1 cellular context compared by ENCODE assay signal in the genomic region with DNA sequence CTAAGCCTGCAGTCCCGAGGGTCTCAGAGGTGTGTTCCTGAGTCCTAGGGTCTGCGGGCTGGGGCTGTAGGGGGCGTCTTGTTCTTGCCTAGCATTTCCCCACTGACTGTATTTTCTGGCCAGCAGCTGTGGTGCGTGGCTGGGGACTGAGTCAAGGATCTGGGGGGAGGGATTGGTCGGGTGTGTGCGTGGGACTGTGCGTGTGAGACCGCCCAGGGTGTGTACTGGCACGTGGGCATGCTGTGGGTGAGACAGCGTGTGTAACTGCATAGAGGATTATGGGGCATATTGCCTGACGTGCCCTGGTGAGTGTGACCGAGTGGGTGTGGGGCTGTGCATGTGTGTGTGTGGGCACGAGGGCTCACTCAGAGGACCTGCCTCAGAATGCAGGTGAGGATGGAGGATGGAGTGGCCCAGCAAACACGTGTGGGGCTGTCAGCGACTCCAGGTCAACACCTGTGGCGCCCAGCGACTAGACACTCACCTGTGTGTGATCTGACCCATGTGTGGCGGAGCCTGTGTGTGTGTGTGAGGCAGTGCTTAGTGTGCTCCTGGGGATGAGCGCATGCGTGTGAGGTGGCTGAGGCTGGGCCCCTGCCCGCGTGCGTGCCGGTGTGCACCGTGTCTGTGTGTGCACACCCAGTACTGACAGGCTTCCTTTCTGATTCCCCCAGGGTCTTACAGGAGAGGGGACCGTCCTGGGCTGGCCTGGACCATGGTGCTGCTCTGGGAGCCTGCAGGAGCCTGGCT.
TF ChIP-seq lines count a peak whose summit lies in the region.

No MANE protein-coding gene starts in this region.

TF ChIP-seq in GM23338, 12 proteins besides CTCF, POLR2A, EP300 and RAD21 (continued from another document):
- TF ChIP-seq, protein P1, sequence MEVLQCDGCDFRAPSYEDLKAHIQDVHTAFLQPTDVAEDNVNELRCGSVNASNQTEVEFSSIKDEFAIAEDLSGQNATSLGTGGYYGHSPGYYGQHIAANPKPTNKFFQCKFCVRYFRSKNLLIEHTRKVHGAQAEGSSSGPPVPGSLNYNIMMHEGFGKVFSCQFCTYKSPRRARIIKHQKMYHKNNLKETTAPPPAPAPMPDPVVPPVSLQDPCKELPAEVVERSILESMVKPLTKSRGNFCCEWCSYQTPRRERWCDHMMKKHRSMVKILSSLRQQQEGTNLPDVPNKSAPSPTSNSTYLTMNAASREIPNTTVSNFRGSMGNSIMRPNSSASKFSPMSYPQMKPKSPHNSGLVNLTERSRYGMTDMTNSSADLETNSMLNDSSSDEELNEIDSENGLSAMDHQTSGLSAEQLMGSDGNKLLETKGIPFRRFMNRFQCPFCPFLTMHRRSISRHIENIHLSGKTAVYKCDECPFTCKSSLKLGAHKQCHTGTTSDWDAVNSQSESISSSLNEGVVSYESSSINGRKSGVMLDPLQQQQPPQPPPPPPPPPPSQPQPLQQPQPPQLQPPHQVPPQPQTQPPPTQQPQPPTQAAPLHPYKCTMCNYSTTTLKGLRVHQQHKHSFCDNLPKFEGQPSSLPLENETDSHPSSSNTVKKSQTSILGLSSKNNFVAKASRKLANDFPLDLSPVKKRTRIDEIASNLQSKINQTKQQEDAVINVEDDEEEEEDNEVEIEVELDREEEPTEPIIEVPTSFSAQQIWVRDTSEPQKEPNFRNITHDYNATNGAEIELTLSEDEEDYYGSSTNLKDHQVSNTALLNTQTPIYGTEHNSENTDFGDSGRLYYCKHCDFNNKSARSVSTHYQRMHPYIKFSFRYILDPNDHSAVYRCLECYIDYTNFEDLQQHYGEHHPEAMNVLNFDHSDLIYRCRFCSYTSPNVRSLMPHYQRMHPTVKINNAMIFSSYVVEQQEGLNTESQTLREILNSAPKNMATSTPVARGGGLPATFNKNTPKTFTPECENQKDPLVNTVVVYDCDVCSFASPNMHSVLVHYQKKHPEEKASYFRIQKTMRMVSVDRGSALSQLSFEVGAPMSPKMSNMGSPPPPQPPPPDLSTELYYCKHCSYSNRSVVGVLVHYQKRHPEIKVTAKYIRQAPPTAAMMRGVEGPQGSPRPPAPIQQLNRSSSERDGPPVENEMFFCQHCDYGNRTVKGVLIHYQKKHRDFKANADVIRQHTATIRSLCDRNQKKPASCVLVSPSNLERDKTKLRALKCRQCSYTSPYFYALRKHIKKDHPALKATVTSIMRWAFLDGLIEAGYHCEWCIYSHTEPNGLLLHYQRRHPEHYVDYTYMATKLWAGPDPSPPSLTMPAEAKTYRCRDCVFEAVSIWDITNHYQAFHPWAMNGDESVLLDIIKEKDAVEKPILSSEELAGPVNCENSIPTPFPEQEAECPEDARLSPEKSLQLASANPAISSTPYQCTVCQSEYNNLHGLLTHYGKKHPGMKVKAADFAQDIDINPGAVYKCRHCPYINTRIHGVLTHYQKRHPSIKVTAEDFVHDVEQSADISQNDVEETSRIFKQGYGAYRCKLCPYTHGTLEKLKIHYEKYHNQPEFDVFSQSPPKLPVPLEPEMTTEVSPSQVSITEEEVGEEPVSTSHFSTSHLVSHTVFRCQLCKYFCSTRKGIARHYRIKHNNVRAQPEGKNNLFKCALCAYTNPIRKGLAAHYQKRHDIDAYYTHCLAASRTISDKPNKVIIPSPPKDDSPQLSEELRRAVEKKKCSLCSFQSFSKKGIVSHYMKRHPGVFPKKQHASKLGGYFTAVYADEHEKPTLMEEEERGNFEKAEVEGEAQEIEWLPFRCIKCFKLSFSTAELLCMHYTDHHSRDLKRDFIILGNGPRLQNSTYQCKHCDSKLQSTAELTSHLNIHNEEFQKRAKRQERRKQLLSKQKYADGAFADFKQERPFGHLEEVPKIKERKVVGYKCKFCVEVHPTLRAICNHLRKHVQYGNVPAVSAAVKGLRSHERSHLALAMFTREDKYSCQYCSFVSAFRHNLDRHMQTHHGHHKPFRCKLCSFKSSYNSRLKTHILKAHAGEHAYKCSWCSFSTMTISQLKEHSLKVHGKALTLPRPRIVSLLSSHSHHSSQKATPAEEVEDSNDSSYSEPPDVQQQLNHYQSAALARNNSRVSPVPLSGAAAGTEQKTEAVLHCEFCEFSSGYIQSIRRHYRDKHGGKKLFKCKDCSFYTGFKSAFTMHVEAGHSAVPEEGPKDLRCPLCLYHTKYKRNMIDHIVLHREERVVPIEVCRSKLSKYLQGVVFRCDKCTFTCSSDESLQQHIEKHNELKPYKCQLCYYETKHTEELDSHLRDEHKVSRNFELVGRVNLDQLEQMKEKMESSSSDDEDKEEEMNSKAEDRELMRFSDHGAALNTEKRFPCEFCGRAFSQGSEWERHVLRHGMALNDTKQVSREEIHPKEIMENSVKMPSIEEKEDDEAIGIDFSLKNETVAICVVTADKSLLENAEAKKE (CRISPR knock-in tag; IDR thresholded peaks at IDR 0.05) = no peak
- TF ChIP-seq, protein P2, sequence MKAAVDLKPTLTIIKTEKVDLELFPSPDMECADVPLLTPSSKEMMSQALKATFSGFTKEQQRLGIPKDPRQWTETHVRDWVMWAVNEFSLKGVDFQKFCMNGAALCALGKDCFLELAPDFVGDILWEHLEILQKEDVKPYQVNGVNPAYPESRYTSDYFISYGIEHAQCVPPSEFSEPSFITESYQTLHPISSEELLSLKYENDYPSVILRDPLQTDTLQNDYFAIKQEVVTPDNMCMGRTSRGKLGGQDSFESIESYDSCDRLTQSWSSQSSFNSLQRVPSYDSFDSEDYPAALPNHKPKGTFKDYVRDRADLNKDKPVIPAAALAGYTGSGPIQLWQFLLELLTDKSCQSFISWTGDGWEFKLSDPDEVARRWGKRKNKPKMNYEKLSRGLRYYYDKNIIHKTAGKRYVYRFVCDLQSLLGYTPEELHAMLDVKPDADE (IDR thresholded peaks at IDR 0.05) = no peak
- TF ChIP-seq EZH2 (IDR thresholded peaks at IDR 0.05; ENCODE audit: low read depth, unreplicated experiment) (no peak), POLR2AphosphoS5 (IDR thresholded peaks at IDR 0.05; ENCODE audit: low read depth) (no peak), STAT1 (IDR thresholded peaks at IDR 0.05; ENCODE audit: unreplicated experiment) (no peak), ZNF331 (CRISPR knock-in tag; IDR thresholded peaks at IDR 0.05; ENCODE audit: low read depth) (no peak), CREB1 (CRISPR knock-in tag; IDR thresholded peaks at IDR 0.05; ENCODE audit: low read depth) (no peak), NANOG (IDR thresholded peaks at IDR 0.05; ENCODE audit: borderline replicate concordance) (no peak)
